Comparison of ENCODE assay signal across 7 cellular contexts in genomic region chr10:89837173-89838001, GRCh38.
DNase-seq lines count a peak whose midpoint lies in the region; ATAC-seq and TF ChIP-seq lines count a peak whose summit lies in the region.

No MANE protein-coding gene starts in this region.

- H3K4me3 ChIP-seq in OCI-LY1 (ENCODE audit: low read depth, low read length, poor library complexity, severe bottlenecking) (peak overlapping the region; percentile 61), astrocyte of the cerebellum (ENCODE audit: low read depth, low read length) (peak overlapping the region; percentile 33)

- no peaks in the 10 kb centered on the region for H4K20me1 ChIP-seq in OCI-LY1 (ENCODE audit: insufficient read depth, low read length)

- H3K4me1 Mint-ChIP-seq in stimulated activated naive B cell treated with anti-CD40 and anti-IgM and Interleukin-4, amounts not matched to agents 10 μg/mL and 1 μg/mL and 100 μg/mL, for 72 hours: peaks cover 13 to 32% of the 10 kb centered on the region in 2 donors

- H3K4me3 Mint-ChIP-seq in stimulated activated naive B cell treated with anti-CD40 and anti-IgM and Interleukin-4, amounts not matched to agents 10 μg/mL and 1 μg/mL and 100 μg/mL, for 72 hours: peak overlapping the region; percentile 92

- no peak overlapping the region for H2AFZ ChIP-seq in OCI-LY1 (ENCODE audit: low read length)

- peak overlapping the region; percentile 57; the same call in 1 of the 2 replicates for H3K9ac ChIP-seq in OCI-LY1 (ENCODE audit: low read length)

- DNase-seq in astrocyte of the cerebellum (ENCODE audit: low read depth) (no peak), left kidney (ENCODE audit: low read depth, low spot score) (peak; percentile 77), NCI-H82 treated with DMSO at 0.1 percent for 48 hours (lab: John Stamatoyannopoulos, UW; ENCODE audit: unreplicated experiment) (no peak), DMS79 (lab: John Stamatoyannopoulos, UW) (no peak)
- peak; percentile 41 for DNase-seq in stimulated activated naive B cell treated with anti-CD40 and anti-IgM and Interleukin-4, amounts not matched to agents 10 μg/mL and 1 μg/mL and 100 μg/mL, for 72 hours

- H3K9me3 Mint-ChIP-seq in stimulated activated naive B cell treated with anti-CD40 and anti-IgM and Interleukin-4, amounts not matched to agents 10 μg/mL and 1 μg/mL and 100 μg/mL, for 72 hours: peaks cover 0 to 2% of the 10 kb centered on the region in 2 donors

- no peaks in the 10 kb centered on the region for H3F3A ChIP-seq in OCI-LY1 (ENCODE audit: insufficient read depth, low read length)

- H3K9me2 ChIP-seq in OCI-LY1 (ENCODE audit: low read depth, low read length): no peaks in the 10 kb centered on the region

- ATAC-seq in GM19035 (IDR thresholded peaks at IDR 0.05; ENCODE audit: unreplicated experiment): peak; percentile 63
- peak; percentile 75 to 77 for ATAC-seq in stimulated activated naive B cell treated with anti-CD40 and anti-IgM and Interleukin-4, amounts not matched to agents 10 μg/mL and 1 μg/mL and 100 μg/mL, for 72 hours (replicated peaks)

- TF ChIP-seq CTCF in OCI-LY1 (IDR thresholded peaks at IDR 0.05; ENCODE audit: low read length): no peak
- no peak for TF ChIP-seq CTCF in astrocyte of the cerebellum (IDR thresholded peaks at IDR 0.05; ENCODE audit: low read depth, low read length, missing control alignments)

- H3K9me3 ChIP-seq in OCI-LY1 (ENCODE audit: low read length): no peaks in the 10 kb centered on the region

- peak overlapping the region; percentile 78 for H3K4me2 ChIP-seq in OCI-LY1 (ENCODE audit: low read length)

- H3K4me1 ChIP-seq in OCI-LY1 (ENCODE audit: insufficient read depth, low read length, severe bottlenecking): peaks cover 8% of the 10 kb centered on the region

- in situ Hi-C loops in astrocyte of the cerebellum (cut with HindIII; ENCODE audit: low sequenced_read_pairs): no loop called here

- no peaks in the 10 kb centered on the region for H3K36me3 ChIP-seq in OCI-LY1 (ENCODE audit: insufficient read depth, low read length)

- peak overlapping the region; percentile 94 for H3K27ac Mint-ChIP-seq in stimulated activated naive B cell treated with anti-CD40 and anti-IgM and Interleukin-4, amounts not matched to agents 10 μg/mL and 1 μg/mL and 100 μg/mL, for 72 hours

- H3K27me3 ChIP-seq in OCI-LY1 (ENCODE audit: insufficient read depth, low read length): no peaks in the 10 kb centered on the region

- H3K27me3 Mint-ChIP-seq in stimulated activated naive B cell treated with anti-CD40 and anti-IgM and Interleukin-4, amounts not matched to agents 10 μg/mL and 1 μg/mL and 100 μg/mL, for 72 hours: no peaks in the 10 kb centered on the region

- no peaks in the 10 kb centered on the region for H3K79me2 ChIP-seq in OCI-LY1 (ENCODE audit: insufficient read depth, low read length)

- peaks cover 0 to 7% of the 10 kb centered on the region in 2 donors for H3K36me3 Mint-ChIP-seq in stimulated activated naive B cell treated with anti-CD40 and anti-IgM and Interleukin-4, amounts not matched to agents 10 μg/mL and 1 μg/mL and 100 μg/mL, for 72 hours

- H3K27ac ChIP-seq in OCI-LY1 (ENCODE audit: low read depth, low read length, poor library complexity, severe bottlenecking): no peak overlapping the region

Comparison
In these comparisons a context has a peak if more than half of its experiments do, and no peak if none do; other contexts are left out.
1. DNase-seq: peak in left kidney (single experiment) and stimulated activated naive B cell treated with anti-CD40 and anti-IgM and Interleukin-4, amounts not matched to agents 10 μg/mL and 1 μg/mL and 100 μg/mL, for 72 hours (single experiment); none in astrocyte of the cerebellum (single experiment), NCI-H82 treated with DMSO at 0.1 percent for 48 hours (single experiment) and DMS79 (single experiment).